ENCODE assay signal across 33 cellular contexts in the genomic region with DNA sequence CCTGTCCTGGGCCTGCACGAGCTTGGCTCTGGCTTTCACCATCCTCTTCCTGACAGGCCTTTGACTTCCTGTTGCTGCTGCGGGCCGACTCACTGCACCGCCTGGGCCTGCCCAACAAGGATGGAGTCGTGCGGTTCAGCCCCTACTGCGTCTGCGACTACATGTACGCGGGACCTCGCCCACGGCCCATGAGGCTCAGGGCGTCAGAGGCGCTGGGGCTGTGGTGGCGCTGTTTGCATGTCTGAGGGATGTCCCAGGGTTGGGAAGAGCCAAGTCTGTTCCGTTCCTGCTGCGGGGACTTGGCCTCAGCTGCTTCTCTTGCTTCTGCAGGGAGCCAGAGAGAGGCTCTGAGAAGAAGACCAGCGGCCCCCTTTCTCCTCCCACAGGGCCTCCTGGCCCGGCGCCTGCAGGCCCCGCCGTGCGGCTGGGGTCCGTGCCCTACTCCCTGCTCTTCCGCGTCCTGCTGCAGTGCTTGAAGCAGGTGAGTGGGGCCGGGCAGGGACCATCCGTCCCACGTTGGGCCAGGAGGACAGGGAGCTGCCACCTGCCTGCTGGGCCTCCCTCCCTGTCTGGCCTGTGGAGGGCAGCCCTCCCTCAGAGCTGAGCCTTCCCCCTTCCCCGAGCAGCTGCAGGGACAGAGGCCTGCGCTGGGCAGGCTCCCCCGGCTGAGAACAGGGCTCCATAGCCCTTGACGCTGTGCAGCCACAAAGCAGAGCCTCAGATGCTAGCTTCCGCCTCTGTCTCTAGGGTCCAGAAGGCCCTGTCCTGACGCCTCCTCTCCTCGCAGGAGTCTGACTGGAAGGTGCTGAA. TPM values are rescaled to one million over a fixed set of nuclear protein-coding genes. Genes with fewer than 3 reads are reported as not detected.
A peak's percentile ranks its signal among the peaks of the same experiment; 100 is the strongest.
DNase-seq lines count a peak whose midpoint lies in the region; ATAC-seq, FAIRE-seq and TF ChIP-seq lines count a peak whose summit lies in the region.
"Had no signal": no experiment of that assay in that cellular context is flagged by ENCODE, and none has a peak within 500 bp of the region (broad histone marks: within the 10 kb centered on the region; RNA-seq: fewer than 3 reads in every experiment).

No MANE protein-coding gene starts in this region.

- RAD21 ChIA-PET in HCT116 (lab: Charles Lee; ENCODE audit: low non-redundant PET in 1 of 2, low total read pairs in 2 of 2, uncharacterized antibody in 2 of 2, unreplicated experiment in 2 of 2) = no interaction called here

- 0 out of 2 replicates have a peak, but pooled peaks have one; percentile 30 for ATAC-seq in HCT116
- ATAC-seq: activated CD8-positive, alpha-beta memory T cell treated with anti-CD3 and anti-CD28 coated beads, Interleukin-2, amount 10 ng/mL, durations not matched to agents 7 days and 5 days; effector memory CD8-positive, alpha-beta T cell; foreskin keratinocyte; left lung had no signal

- no peak for DNase-seq in activated naive CD4-positive, alpha-beta T cell treated with anti-CD3 and anti-CD28 coated beads, Interleukin-2, amount 10 ng/mL, durations not matched to agents 7 days and 5 days
- no peak for DNase-seq in activated naive CD4-positive, alpha-beta T cell treated with anti-CD3 and anti-CD28 coated beads for 36 hours
- DNase-seq in HCT116 (ENCODE audit: low read depth, low spot score) = no peak
- no peak for DNase-seq in astrocyte (ENCODE audit: low read depth)
- DNase-seq in nephron progenitor cell = no peak
- no peak for DNase-seq in NCI-H524 treated with DMSO at 0.1 percent for 48 hours (lab: John Stamatoyannopoulos, UW)
- no peak for DNase-seq in NCI-H187 treated with DMSO at 0.1 percent for 48 hours (lab: John Stamatoyannopoulos, UW)
- no peak for DNase-seq in endothelial cell (ENCODE audit: low spot score)
- DNase-seq: activated CD4-positive, alpha-beta T cell treated with anti-CD3 and anti-CD28 coated beads, Interleukin-2, amount 10 ng/mL, durations not matched to agents 24 days and 14 days; activated CD8-positive, alpha-beta memory T cell treated with anti-CD3 and anti-CD28 coated beads, Interleukin-2, amount 10 ng/mL, durations not matched to agents 7 days and 5 days; activated naive CD4-positive, alpha-beta T cell treated with Interleukin-2 at 50 U/mL for 16 hours; activated T-cell treated with anti-CD3 and anti-CD28 coated beads, Interleukin-2, amount 50 U/mL, for 48 hours; AML-193; anterior cingulate cortex; cortex of kidney; effector memory CD8-positive, alpha-beta T cell; foreskin keratinocyte; GF-D8; hippocampal formation; immature natural killer cell; left lung; NCI-H1105; NCI-H1930; NCI-H345; NCI-H774; occipital lobe; RPMI8226 had no signal

- TF ChIP-seq POLR2A in HCT116 (IDR thresholded peaks at IDR 0.05; ENCODE audit: borderline replicate concordance, extremely low read depth, insufficient read depth, insufficient read length) = no peak

- no peaks in the 10 kb centered on the region for H3K9me3 Mint-ChIP-seq in activated naive CD4-positive, alpha-beta T cell treated with anti-CD3 and anti-CD28 coated beads, Interleukin-2, amount 10 ng/mL, durations not matched to agents 7 days and 5 days
- H3K9me3 Mint-ChIP-seq in activated naive CD4-positive, alpha-beta T cell treated with anti-CD3 and anti-CD28 coated beads for 36 hours = no peaks in the 10 kb centered on the region
- H3K9me3 Mint-ChIP-seq in astrocyte (ENCODE audit: unreplicated experiment) = no peaks in the 10 kb centered on the region
- H3K9me3 Mint-ChIP-seq in nephron progenitor cell = no peaks in the 10 kb centered on the region
- no peaks in the 10 kb centered on the region for H3K9me3 Mint-ChIP-seq in endothelial cell (ENCODE audit: unreplicated experiment)
- H3K9me3 Mint-ChIP-seq: activated CD4-positive, alpha-beta T cell treated with anti-CD3 and anti-CD28 coated beads, Interleukin-2, amount 10 ng/mL, durations not matched to agents 24 days and 14 days; effector memory CD8-positive, alpha-beta T cell; immature natural killer cell; stimulated activated naive CD8-positive, alpha-beta T cell treated with anti-CD3 and anti-CD28 coated beads, Interleukin-15, Interleukin-2, amounts not matched to agents 100 ng/mL and 50 ng/mL, for 24 hours; T-helper 2 cell treated with Interferon-gamma antibody and Interleukin-4, amounts not matched to agents 5 μg/mL and 100 μg/mL, for 36 hours had no signal

- H3K27me3 ChIP-seq in HCT116 (ENCODE audit: insufficient read depth, low read length) = no peaks in the 10 kb centered on the region
- H3K27me3 ChIP-seq in astrocyte (ENCODE audit: insufficient read depth, low read length) = no peaks in the 10 kb centered on the region
- H3K27me3 ChIP-seq: esophagus muscularis mucosa, foreskin keratinocyte, left lung, vagina had no signal

- H4K20me1 ChIP-seq in HCT116 (ENCODE audit: insufficient read depth) = no peaks in the 10 kb centered on the region
- H4K20me1 ChIP-seq in astrocyte (ENCODE audit: insufficient read depth, low read length) = no peaks in the 10 kb centered on the region

- no peaks in the 10 kb centered on the region for H3K4me1 Mint-ChIP-seq in activated naive CD4-positive, alpha-beta T cell treated with anti-CD3 and anti-CD28 coated beads, Interleukin-2, amount 10 ng/mL, durations not matched to agents 7 days and 5 days
- no peaks in the 10 kb centered on the region for H3K4me1 Mint-ChIP-seq in activated naive CD4-positive, alpha-beta T cell treated with anti-CD3 and anti-CD28 coated beads for 36 hours (ENCODE audit: low read depth)
- no peaks in the 10 kb centered on the region for H3K4me1 Mint-ChIP-seq in astrocyte (ENCODE audit: low read depth, unreplicated experiment)
- H3K4me1 Mint-ChIP-seq in nephron progenitor cell = no peaks in the 10 kb centered on the region
- no peaks in the 10 kb centered on the region for H3K4me1 Mint-ChIP-seq in endothelial cell (ENCODE audit: unreplicated experiment)
- H3K4me1 Mint-ChIP-seq: activated CD4-positive, alpha-beta T cell treated with anti-CD3 and anti-CD28 coated beads, Interleukin-2, amount 10 ng/mL, durations not matched to agents 24 days and 14 days; activated CD8-positive, alpha-beta memory T cell treated with anti-CD3 and anti-CD28 coated beads, Interleukin-2, amount 10 ng/mL, durations not matched to agents 7 days and 5 days; immature natural killer cell had no signal

- H3K9me2 ChIP-seq in HCT116 (ENCODE audit: insufficient read depth) = no peaks in the 10 kb centered on the region

- CTCF ChIA-PET in activated naive CD4-positive, alpha-beta T cell treated with anti-CD3 and anti-CD28 coated beads, Interleukin-2, amount 10 ng/mL, durations not matched to agents 7 days and 5 days (lab: Charles Lee) = no interaction called here
- CTCF ChIA-PET in activated naive CD4-positive, alpha-beta T cell treated with anti-CD3 and anti-CD28 coated beads for 36 hours (lab: Charles Lee) = interaction anchor here (0.8 kb wide), 1 partner anchor 11 kb away, joined by 4 read pairs; no protein-coding TSS in a partner anchor
- CTCF ChIA-PET in HCT116 (lab: Charles Lee) = no interaction called here

- H3K27ac Mint-ChIP-seq in activated naive CD4-positive, alpha-beta T cell treated with anti-CD3 and anti-CD28 coated beads, Interleukin-2, amount 10 ng/mL, durations not matched to agents 7 days and 5 days = peak overlapping the region; percentile 65
- H3K27ac Mint-ChIP-seq in activated naive CD4-positive, alpha-beta T cell treated with anti-CD3 and anti-CD28 coated beads for 36 hours = no peak overlapping the region
- H3K27ac Mint-ChIP-seq in astrocyte (ENCODE audit: unreplicated experiment) = no peak overlapping the region
- peak overlapping the region; percentile 69 for H3K27ac Mint-ChIP-seq in nephron progenitor cell
- no peak overlapping the region for H3K27ac Mint-ChIP-seq in endothelial cell (ENCODE audit: unreplicated experiment)
- H3K27ac Mint-ChIP-seq: activated CD4-positive, alpha-beta T cell treated with anti-CD3 and anti-CD28 coated beads, Interleukin-2, amount 10 ng/mL, durations not matched to agents 24 days and 14 days; activated CD8-positive, alpha-beta memory T cell treated with anti-CD3 and anti-CD28 coated beads, Interleukin-2, amount 10 ng/mL, durations not matched to agents 7 days and 5 days; immature natural killer cell; stimulated activated naive CD8-positive, alpha-beta T cell treated with anti-CD3 and anti-CD28 coated beads, Interleukin-15, Interleukin-2, amounts not matched to agents 100 ng/mL and 50 ng/mL, for 24 hours; T-helper 2 cell treated with Interferon-gamma antibody and Interleukin-4, amounts not matched to agents 5 μg/mL and 100 μg/mL, for 36 hours had no signal

- TF ChIP-seq RAD21 in HCT116 (IDR thresholded peaks at IDR 0.05; ENCODE audit: low read depth) = no peak

- peaks cover 10% of the 10 kb centered on the region for H3K36me3 Mint-ChIP-seq in activated naive CD4-positive, alpha-beta T cell treated with anti-CD3 and anti-CD28 coated beads, Interleukin-2, amount 10 ng/mL, durations not matched to agents 7 days and 5 days
- H3K36me3 Mint-ChIP-seq in activated naive CD4-positive, alpha-beta T cell treated with anti-CD3 and anti-CD28 coated beads for 36 hours (ENCODE audit: low read depth) = peaks cover 13% of the 10 kb centered on the region
- H3K36me3 Mint-ChIP-seq in astrocyte (ENCODE audit: low read depth, unreplicated experiment) (peaks cover 27% of the 10 kb centered on the region), nephron progenitor cell (ENCODE audit: low read depth) (peaks cover 40% of the 10 kb centered on the region), endothelial cell (ENCODE audit: low read depth, unreplicated experiment) (peaks cover 23% of the 10 kb centered on the region)

- no peak for FAIRE-seq in astrocyte (lab: Jason Lieb, UNC)
- FAIRE-seq: A204.1 had no signal

- H3K9me3 ChIP-seq in HCT116 (ENCODE audit: control insufficient read depth in 1 of 2, insufficient read depth in 1 of 2, low read depth in 1 of 2, low read length in 2 of 2) = no peaks in the 10 kb centered on the region
- no peaks in the 10 kb centered on the region for H3K9me3 ChIP-seq in astrocyte (ENCODE audit: insufficient read depth, low read depth, low read length)
- H3K9me3 ChIP-seq: esophagus muscularis mucosa, left lung, vagina had no signal

- H3K4me1 ChIP-seq in HCT116 (ENCODE audit: control insufficient read depth in 1 of 2, insufficient read depth in 2 of 2, low read length in 2 of 2) (no peaks in the 10 kb centered on the region), astrocyte (ENCODE audit: insufficient read depth, low read length) (no peaks in the 10 kb centered on the region)
- H3K4me1 ChIP-seq: foreskin keratinocyte, left lung, vagina had no signal

- H3K79me2 ChIP-seq in HCT116 (ENCODE audit: insufficient read depth, low read length) (no peaks in the 10 kb centered on the region), astrocyte (ENCODE audit: insufficient read depth, low read length) (no peaks in the 10 kb centered on the region)

- H3K36me3 ChIP-seq in HCT116 (ENCODE audit: control insufficient read depth in 1 of 2, insufficient read depth in 2 of 2, low read length in 2 of 2) (peaks cover 0 to 8% of the 10 kb centered on the region in 2 experiments; a peak in 2 of 4 replicates), astrocyte (ENCODE audit: insufficient read depth, low read length) (peaks cover 8% of the 10 kb centered on the region)

- H3K9ac ChIP-seq in HCT116 (ENCODE audit: low read length) = no peak overlapping the region
- H3K9ac ChIP-seq in astrocyte (ENCODE audit: low read length) = no peak overlapping the region

- no peak overlapping the region for H2AFZ ChIP-seq in HCT116 (ENCODE audit: low read depth, low read length, poor library complexity, severe bottlenecking)
- no peak overlapping the region for H2AFZ ChIP-seq in astrocyte (ENCODE audit: low read depth, low read length)

- no peaks in the 10 kb centered on the region for H3K27me3 Mint-ChIP-seq in activated naive CD4-positive, alpha-beta T cell treated with anti-CD3 and anti-CD28 coated beads, Interleukin-2, amount 10 ng/mL, durations not matched to agents 7 days and 5 days
- no peaks in the 10 kb centered on the region for H3K27me3 Mint-ChIP-seq in activated naive CD4-positive, alpha-beta T cell treated with anti-CD3 and anti-CD28 coated beads for 36 hours (ENCODE audit: low read depth)
- no peaks in the 10 kb centered on the region for H3K27me3 Mint-ChIP-seq in astrocyte (ENCODE audit: low read depth, unreplicated experiment)
- H3K27me3 Mint-ChIP-seq in nephron progenitor cell (ENCODE audit: low read depth, poor library complexity) = no peaks in the 10 kb centered on the region
- H3K27me3 Mint-ChIP-seq in endothelial cell (ENCODE audit: unreplicated experiment) = peaks cover 1% of the 10 kb centered on the region
- H3K27me3 Mint-ChIP-seq: activated CD4-positive, alpha-beta T cell treated with anti-CD3 and anti-CD28 coated beads, Interleukin-2, amount 10 ng/mL, durations not matched to agents 24 days and 14 days; activated CD8-positive, alpha-beta memory T cell treated with anti-CD3 and anti-CD28 coated beads, Interleukin-2, amount 10 ng/mL, durations not matched to agents 7 days and 5 days; effector memory CD8-positive, alpha-beta T cell; stimulated activated naive CD8-positive, alpha-beta T cell treated with anti-CD3 and anti-CD28 coated beads, Interleukin-15, Interleukin-2, amounts not matched to agents 100 ng/mL and 50 ng/mL, for 24 hours had no signal

- H3K4me3 ChIP-seq in HCT116 (replicated peaks in 1 of 2; ENCODE audit: low read depth in 1 of 2, low read length in 2 of 2) = no peak overlapping the region
- no peak overlapping the region for H3K4me3 ChIP-seq in astrocyte (ENCODE audit: insufficient read depth, low read depth, low read length)
- H3K4me3 ChIP-seq: esophagus muscularis mucosa, left lung, vagina had no signal

- no peak overlapping the region for H3K27ac ChIP-seq in HCT116 (ENCODE audit: low read depth, low read length)
- H3K27ac ChIP-seq in astrocyte (ENCODE audit: low read depth, low read length) = no peak overlapping the region
- H3K27ac ChIP-seq: foreskin keratinocyte, left lung, vagina, VCaP had no signal

- POLR2A ChIA-PET in HCT116 (lab: Charles Lee) = no interaction called here

- intact Hi-C loops in activated naive CD4-positive, alpha-beta T cell treated with anti-CD3 and anti-CD28 coated beads for 36 hours (cut with micrococcal nuclease) = no loop called here
- intact Hi-C loops in HCT116 (cut with micrococcal nuclease) = no loop called here

- no peak overlapping the region for H3K4me2 ChIP-seq in HCT116 (ENCODE audit: low read length)
- no peak overlapping the region for H3K4me2 ChIP-seq in astrocyte (ENCODE audit: low read length)

- no peak overlapping the region for H3K4me3 Mint-ChIP-seq in activated naive CD4-positive, alpha-beta T cell treated with anti-CD3 and anti-CD28 coated beads, Interleukin-2, amount 10 ng/mL, durations not matched to agents 7 days and 5 days
- H3K4me3 Mint-ChIP-seq in activated naive CD4-positive, alpha-beta T cell treated with anti-CD3 and anti-CD28 coated beads for 36 hours = no peak overlapping the region
- H3K4me3 Mint-ChIP-seq in astrocyte (ENCODE audit: unreplicated experiment) (peak overlapping the region; percentile 62), nephron progenitor cell (no peak overlapping the region), endothelial cell (ENCODE audit: unreplicated experiment) (no peak overlapping the region)
- H3K4me3 Mint-ChIP-seq: activated CD4-positive, alpha-beta T cell treated with anti-CD3 and anti-CD28 coated beads, Interleukin-2, amount 10 ng/mL, durations not matched to agents 24 days and 14 days; activated CD8-positive, alpha-beta memory T cell treated with anti-CD3 and anti-CD28 coated beads, Interleukin-2, amount 10 ng/mL, durations not matched to agents 7 days and 5 days; effector memory CD8-positive, alpha-beta T cell; immature natural killer cell; stimulated activated naive CD8-positive, alpha-beta T cell treated with anti-CD3 and anti-CD28 coated beads, Interleukin-15, Interleukin-2, amounts not matched to agents 100 ng/mL and 50 ng/mL, for 24 hours; T-helper 2 cell treated with Interferon-gamma antibody and Interleukin-4, amounts not matched to agents 5 μg/mL and 100 μg/mL, for 36 hours had no signal

- BruUV-seq in HCT116 (replicated peaks; lab: Mats Ljungman, UMichigan) = no TSS peak

- TF ChIP-seq CTCF in HCT116 (IDR thresholded peaks at IDR 0.05 in 2 of 3, conservative IDR thresholded peaks at IDR 0.05 in 1 of 3; ENCODE audit: borderline replicate concordance in 1 of 3, insufficient read depth in 1 of 3, low read depth in 2 of 3, low read length in 2 of 3) = no peak
- TF ChIP-seq CTCF in astrocyte (IDR thresholded peaks at IDR 0.05; ENCODE audit: insufficient read depth, low read depth, low read length) = no peak
- TF ChIP-seq CTCF in nephron progenitor cell (IDR thresholded peaks at IDR 0.05) = no peak
- TF ChIP-seq CTCF in endothelial cell (IDR thresholded peaks at IDR 0.05; ENCODE audit: unreplicated experiment) = no peak

RNA-seq across cellular contexts. Expression of gene TSC2, which starts 23.9 kb away (rescaled TPM):
- total RNA-seq in activated naive CD4-positive, alpha-beta T cell treated with anti-CD3 and anti-CD28 coated beads for 36 hours = 10 to 100 TPM; 72.3 to 72.7 TPM
- total RNA-seq in HCT116 (2021; ENCODE audit: unreplicated experiment) (74.1 TPM), astrocyte (89.5 and 94.6 TPM in 2 replicates), endothelial cell (ENCODE audit: unreplicated experiment) (180 TPM)
- 62.2 and 63.0 TPM in 2 replicates for polyA plus RNA-seq in HCT116 (2012)

RNA-seq across cellular contexts. Expression of gene NTHL1, which starts 24.0 kb away (rescaled TPM):
- total RNA-seq in activated naive CD4-positive, alpha-beta T cell treated with anti-CD3 and anti-CD28 coated beads for 36 hours = 10 to 100 TPM; 20.1 to 24.1 TPM
- 40.1 TPM for total RNA-seq in HCT116 (2021; ENCODE audit: unreplicated experiment)
- 27.3 and 28.3 TPM in 2 replicates for polyA plus RNA-seq in HCT116 (2012)
- 13.2 and 13.7 TPM in 2 replicates for total RNA-seq in astrocyte
- 25.6 TPM for total RNA-seq in endothelial cell (ENCODE audit: unreplicated experiment)

RNA-seq across cellular contexts. Expression of gene NHERF2, which starts 45.0 kb away (rescaled TPM):
- 1 to 10 TPM; 1.5 to 2.1 TPM for total RNA-seq in activated naive CD4-positive, alpha-beta T cell treated with anti-CD3 and anti-CD28 coated beads for 36 hours
- total RNA-seq in HCT116 (2021; ENCODE audit: unreplicated experiment) (58.4 TPM), astrocyte (92.5 and 106 TPM in 2 replicates), endothelial cell (ENCODE audit: unreplicated experiment) (78.8 TPM)
- polyA plus RNA-seq in HCT116 (2012) = 45.9 and 52.4 TPM in 2 replicates

RNA-seq across cellular contexts. Expression of gene NPW, which starts 52.1 kb away (rescaled TPM):
- total RNA-seq in activated naive CD4-positive, alpha-beta T cell treated with anti-CD3 and anti-CD28 coated beads for 36 hours = 1 to 10 TPM; 1.3 to 1.9 TPM
- total RNA-seq in HCT116 (2021; ENCODE audit: unreplicated experiment) = 226 TPM
- 110 and 125 TPM in 2 replicates for polyA plus RNA-seq in HCT116 (2012)
- 2.1 and 2.9 TPM in 2 replicates for total RNA-seq in astrocyte
- 0.82 TPM for total RNA-seq in endothelial cell (ENCODE audit: unreplicated experiment)
- total RNA-seq: esophagus muscularis mucosa, occipital lobe, vagina had no signal
- polyA plus RNA-seq: immature natural killer cell had no signal

Comparison
In these comparisons a context has a peak if more than half of its experiments do, and no peak if none do; other contexts are left out.
1. H3K27ac Mint-ChIP-seq: peak in activated naive CD4-positive, alpha-beta T cell treated with anti-CD3 and anti-CD28 coated beads, Interleukin-2, amount 10 ng/mL, durations not matched to agents 7 days and 5 days (single experiment) and nephron progenitor cell (single experiment); none in activated naive CD4-positive, alpha-beta T cell treated with anti-CD3 and anti-CD28 coated beads for 36 hours (single experiment), astrocyte (single experiment) and endothelial cell (single experiment).
2. RNA of gene NHERF2, which starts 45.0 kb away (total RNA-seq): 92.5 to 106 TPM in astrocyte, 78.8 TPM in endothelial cell (single experiment) and 58.4 TPM in HCT116 (single experiment); 1.5 to 2.1 TPM in activated naive CD4-positive, alpha-beta T cell treated with anti-CD3 and anti-CD28 coated beads for 36 hours; every median in the first group is over 10 times any median in the second.